In the genomic region with DNA sequence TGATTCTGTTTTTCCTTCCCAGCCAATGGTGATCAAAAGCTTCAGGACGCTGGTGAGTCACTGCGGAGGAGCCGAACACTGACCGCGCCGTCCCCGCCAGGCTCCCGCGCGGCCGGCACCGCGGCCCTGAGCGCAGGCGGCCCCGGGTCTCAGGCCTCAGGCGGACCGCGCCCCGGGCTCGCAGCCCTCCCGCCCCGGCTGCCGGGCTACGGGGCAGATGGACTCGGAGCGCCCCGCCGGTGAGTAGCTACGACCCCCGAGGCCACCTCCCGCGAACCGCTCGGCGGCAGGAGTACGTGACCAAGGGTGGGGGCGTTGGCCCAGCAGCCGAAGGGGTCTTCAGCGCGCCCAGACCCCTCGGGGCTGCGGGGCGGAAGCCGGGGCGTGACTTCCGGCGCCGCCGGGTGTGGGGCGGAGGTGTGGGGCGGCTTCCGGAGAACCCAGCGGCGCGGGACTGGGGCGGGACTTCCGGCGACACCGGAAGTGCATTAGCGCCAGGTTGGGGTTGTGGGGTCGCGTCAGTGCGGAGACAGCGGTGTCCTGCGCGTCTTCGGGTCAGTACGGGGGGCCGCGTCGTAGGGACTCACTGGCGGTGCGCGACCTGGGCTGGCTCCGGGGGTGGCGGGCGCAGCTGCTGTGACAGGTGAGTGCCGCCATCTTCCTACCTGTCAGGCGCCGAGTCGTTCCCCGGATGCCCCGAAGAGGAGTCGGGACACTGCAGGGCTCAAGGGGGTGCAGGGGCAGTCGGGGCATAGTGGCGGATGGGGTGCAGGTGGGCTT, we compare ENCODE assay signal across 8 cellular contexts. TPM values are rescaled to one million over a fixed set of nuclear protein-coding genes. Genes with fewer than 3 reads are reported as not detected.
A peak's percentile ranks its signal among the peaks of the same experiment; 100 is the strongest.
DNase-seq lines count a peak whose midpoint lies in the region; ATAC-seq and TF ChIP-seq lines count a peak whose summit lies in the region.

WDR37 (plus strand) TSS at position 60 of the 780 bp plus-strand sequence. CDS start 15,771 bp downstream, outside the sequence.

- no peaks in the 10 kb centered on the region for H3K27me3 ChIP-seq in Peyer's patch

- H3K4me1 ChIP-seq in Peyer's patch: peaks cover 0 to 19% (median 1%) of the 10 kb centered on the region in 4 donors

- H3K36me3 Mint-ChIP-seq in activated T-helper 1 cell treated with anti-CD3 and anti-CD28 coated beads, Interleukin-12 subunit alpha, Interleukin-12 subunit beta, Interleukin-2, Interleukin-4 antibody, amounts not matched to agents 30 ng/mL and 10 ng/mL and 1 ng/mL, durations not matched to agents 14 hours and 24 hours and 36 hours (ENCODE audit: low read depth): peaks cover 31% of the 10 kb centered on the region
- H3K36me3 Mint-ChIP-seq in natural killer cell: no peaks in the 10 kb centered on the region

- intact Hi-C loops in activated T-helper 1 cell treated with anti-CD3 and anti-CD28 coated beads, Interleukin-12 subunit alpha, Interleukin-12 subunit beta, Interleukin-2, Interleukin-4 antibody, amounts not matched to agents 30 ng/mL and 10 ng/mL and 1 ng/mL, durations not matched to agents 14 hours and 24 hours and 36 hours (cut with micrococcal nuclease): loop anchor here (1.0 to 2.0 kb wide), 4 partner anchors 8 to 125 kb away; partner anchors contain the start of genes GTPBP4 and LARP4B
- intact Hi-C loops in natural killer cell (cut with micrococcal nuclease): no loop called here

- peaks cover 78% of the 10 kb centered on the region for H3K4me1 Mint-ChIP-seq in activated T-helper 1 cell treated with anti-CD3 and anti-CD28 coated beads, Interleukin-12 subunit alpha, Interleukin-12 subunit beta, Interleukin-2, Interleukin-4 antibody, amounts not matched to agents 30 ng/mL and 10 ng/mL and 1 ng/mL, durations not matched to agents 14 hours and 24 hours and 36 hours (ENCODE audit: low read depth)
- H3K4me1 Mint-ChIP-seq in natural killer cell: peaks cover 77 to 85% of the 10 kb centered on the region in 2 donors

- peak; percentile 92 for DNase-seq in DMS53 (lab: John Stamatoyannopoulos, UW)
- DNase-seq in HUDEP-2 (lab: John Stamatoyannopoulos, UW; ENCODE audit: unreplicated experiment in 76 of 76): peak in 73 of 76 experiments; percentile 3 to 83 (median 67)
- peak; percentile 85 to 94 (median 91) for DNase-seq in Peyer's patch
- peak; percentile 84 for DNase-seq in activated T-helper 1 cell treated with anti-CD3 and anti-CD28 coated beads, Interleukin-12 subunit alpha, Interleukin-12 subunit beta, Interleukin-2, Interleukin-4 antibody, amounts not matched to agents 30 ng/mL and 10 ng/mL and 1 ng/mL, durations not matched to agents 14 hours and 24 hours and 36 hours (ENCODE audit: low spot score)
- peak; percentile 93 for DNase-seq in fibroblast of mammary gland (ENCODE audit: low read depth)
- DNase-seq in natural killer cell: peak; percentile 89
- DNase-seq in stimulated activated naive CD4-positive, alpha-beta T cell (lab: John Stamatoyannopoulos, UW): peak; percentile 75 to 89 (median 84)

- peak; percentile 94 for ATAC-seq in GM21381 (IDR thresholded peaks at IDR 0.05; ENCODE audit: unreplicated experiment)
- ATAC-seq in natural killer cell: peak; percentile 87 to 95 (median 94)

- H3K27me3 Mint-ChIP-seq in activated T-helper 1 cell treated with anti-CD3 and anti-CD28 coated beads, Interleukin-12 subunit alpha, Interleukin-12 subunit beta, Interleukin-2, Interleukin-4 antibody, amounts not matched to agents 30 ng/mL and 10 ng/mL and 1 ng/mL, durations not matched to agents 14 hours and 24 hours and 36 hours (ENCODE audit: insufficient read depth): no peaks in the 10 kb centered on the region
- no peaks in the 10 kb centered on the region for H3K27me3 Mint-ChIP-seq in natural killer cell (ENCODE audit: low read depth in 2 of 2)

- H3K4me3 ChIP-seq in Peyer's patch (peak within 1 kb of the TSS; percentile 77 to 100 (median 86)), fibroblast of mammary gland (ENCODE audit: control insufficient read depth, low read depth, low read length) (peak within 1 kb of the TSS; percentile 90)

- TF ChIP-seq POLR2A in Peyer's patch (IDR thresholded peaks at IDR 0.05): peak; percentile 66 to 72

- peaks cover 0 to 22% (median 0%) of the 10 kb centered on the region in 3 donors for H3K36me3 ChIP-seq in Peyer's patch

- H3K9me3 Mint-ChIP-seq in activated T-helper 1 cell treated with anti-CD3 and anti-CD28 coated beads, Interleukin-12 subunit alpha, Interleukin-12 subunit beta, Interleukin-2, Interleukin-4 antibody, amounts not matched to agents 30 ng/mL and 10 ng/mL and 1 ng/mL, durations not matched to agents 14 hours and 24 hours and 36 hours: no peaks in the 10 kb centered on the region
- H3K9me3 Mint-ChIP-seq in natural killer cell: no peaks in the 10 kb centered on the region

- peak within 1 kb of the TSS; percentile 98 to 100 (median 99) for H3K27ac ChIP-seq in Peyer's patch

- peak within 1 kb of the TSS; percentile 97 for H3K4me3 Mint-ChIP-seq in activated T-helper 1 cell treated with anti-CD3 and anti-CD28 coated beads, Interleukin-12 subunit alpha, Interleukin-12 subunit beta, Interleukin-2, Interleukin-4 antibody, amounts not matched to agents 30 ng/mL and 10 ng/mL and 1 ng/mL, durations not matched to agents 14 hours and 24 hours and 36 hours
- peak within 1 kb of the TSS; percentile 95 for H3K4me3 Mint-ChIP-seq in natural killer cell

- H3K9me3 ChIP-seq in Peyer's patch: no peaks in the 10 kb centered on the region

- TF ChIP-seq CTCF in Peyer's patch (IDR thresholded peaks at IDR 0.05) (no peak), fibroblast of mammary gland (conservative IDR thresholded peaks at IDR 0.05; ENCODE audit: control insufficient read depth, insufficient read depth, low read depth, low read length) (no peak), natural killer cell (IDR thresholded peaks at IDR 0.05) (no peak)

- peak within 1 kb of the TSS; percentile 91 for H3K27ac Mint-ChIP-seq in activated T-helper 1 cell treated with anti-CD3 and anti-CD28 coated beads, Interleukin-12 subunit alpha, Interleukin-12 subunit beta, Interleukin-2, Interleukin-4 antibody, amounts not matched to agents 30 ng/mL and 10 ng/mL and 1 ng/mL, durations not matched to agents 14 hours and 24 hours and 36 hours
- H3K27ac Mint-ChIP-seq in natural killer cell: peak within 1 kb of the TSS; percentile 97 to 98

RNA-seq across cellular contexts. Expression of gene WDR37, which starts in this region (rescaled TPM):
- total RNA-seq in Peyer's patch: 10 to 100 TPM; 16.8 to 28.8 (median 22.3) TPM
- 19.9 and 21.1 TPM in 2 replicates for total RNA-seq in activated T-helper 1 cell treated with anti-CD3 and anti-CD28 coated beads, Interleukin-12 subunit alpha, Interleukin-12 subunit beta, Interleukin-2, Interleukin-4 antibody, amounts not matched to agents 30 ng/mL and 10 ng/mL and 1 ng/mL, durations not matched to agents 14 hours and 24 hours and 36 hours
- total RNA-seq in natural killer cell: 10 to 100 TPM; 56.3 to 59.6 (median 57.6) TPM

Comparison
In these comparisons a context has a peak if more than half of its experiments do, and no peak if none do; other contexts are left out.
1. Peak in every context shown above with its lines: DNase-seq, ATAC-seq, H3K4me3 ChIP-seq and H3K27ac ChIP-seq.